In the genomic region with DNA sequence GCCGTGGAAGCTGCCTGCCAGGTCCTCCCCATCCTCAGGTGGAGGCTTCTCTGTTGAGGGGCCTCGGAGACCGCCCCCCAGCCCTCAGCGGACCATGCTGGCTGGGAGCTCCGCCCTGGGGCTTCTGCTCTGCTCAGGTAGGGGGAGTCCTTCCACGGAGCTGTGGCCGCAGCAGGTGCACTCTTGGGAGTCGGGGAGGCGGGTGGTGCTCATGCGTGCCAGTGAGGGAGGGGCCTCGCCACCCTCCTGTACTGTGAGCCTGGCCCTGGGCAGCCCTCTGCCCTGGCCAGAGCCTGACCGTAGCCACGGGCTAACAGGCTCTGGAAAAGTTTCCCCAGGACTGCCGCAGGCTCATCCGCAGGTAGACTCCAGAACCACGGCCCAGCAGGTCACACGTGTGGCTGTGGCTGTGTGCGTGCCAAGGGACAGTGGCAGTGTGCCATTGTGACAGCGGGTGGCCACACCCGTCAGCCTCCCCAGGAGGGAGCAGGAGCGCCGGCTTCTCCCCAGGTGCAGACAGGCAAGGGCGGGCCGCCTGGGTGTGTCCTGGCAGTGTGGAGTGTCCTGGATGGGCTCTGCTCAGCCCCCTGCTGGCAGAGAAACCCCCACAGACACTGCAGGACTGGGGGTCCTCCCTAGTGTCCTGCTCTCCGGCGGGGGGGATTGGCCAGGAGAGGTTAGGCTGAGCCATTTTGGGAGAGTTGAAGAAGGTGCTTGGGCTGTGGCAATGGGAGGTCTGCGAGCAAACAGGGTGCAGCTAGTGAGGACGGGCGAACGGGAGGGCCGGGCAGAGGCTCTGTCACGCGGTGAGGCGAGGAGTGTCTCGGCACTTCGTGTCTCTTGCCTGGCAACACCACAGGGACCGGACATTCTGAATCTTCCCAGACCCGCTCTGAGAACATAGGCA, we compare ENCODE assay signal across 15 cellular contexts. TPM values are rescaled to one million over a fixed set of nuclear protein-coding genes. Genes with fewer than 3 reads are reported as not detected.
DNase-seq lines count a peak whose midpoint lies in the region; ATAC-seq, FAIRE-seq and TF ChIP-seq lines count a peak whose summit lies in the region.
"Had no signal": no experiment of that assay in that cellular context is flagged by ENCODE, and none has a peak within 500 bp of the region (broad histone marks: within the 10 kb centered on the region; RNA-seq: fewer than 3 reads in every experiment).

No MANE protein-coding gene starts in this region.

- no TSS peak for BruUV-seq in Caco-2 (replicated peaks; lab: Mats Ljungman, UMichigan)

- peak overlapping the region in 3 of 4 donors; percentile 16 to 29 (median 28) for H3K27ac ChIP-seq in esophagus squamous epithelium
- H3K27ac ChIP-seq: cardiac muscle cell had no signal

- CTCF ChIA-PET in Caco-2 (lab: Charles Lee), result no interaction called here

- H3K4me3 Mint-ChIP-seq in nephron progenitor cell (no peak overlapping the region), Caco-2 (ENCODE audit: unreplicated experiment) (no peak overlapping the region)
- no peak overlapping the region for H3K4me3 Mint-ChIP-seq in stimulated activated naive CD8-positive, alpha-beta T cell treated with anti-CD3 and anti-CD28 coated beads, Interleukin-15, amount 100 ng/mL, for 72 hours
- H3K4me3 Mint-ChIP-seq: activated CD4-positive, alpha-beta T cell treated with anti-CD3 and anti-CD28 coated beads, Interleukin-2, amount 10 ng/mL, durations not matched to agents 7 days and 5 days had no signal

- peak in 3 of 6 experiments; percentile 8 to 39 (median 35) for TF ChIP-seq CTCF in esophagus squamous epithelium (IDR thresholded peaks at IDR 0.05)
- no peak for TF ChIP-seq CTCF in nephron progenitor cell (IDR thresholded peaks at IDR 0.05)
- TF ChIP-seq CTCF in Caco-2 (IDR thresholded peaks at IDR 0.05; ENCODE audit: insufficient read depth in 1 of 2, low read depth in 1 of 2, low read length in 1 of 2, severe bottlenecking in 1 of 2, unreplicated experiment in 1 of 2), result no peak

- peaks cover 0 to 82% (median 11%) of the 10 kb centered on the region in 3 donors for H3K36me3 ChIP-seq in esophagus squamous epithelium
- H3K36me3 ChIP-seq in Caco-2 (ENCODE audit: control insufficient read depth, insufficient read depth, low read length), result peaks cover 5% of the 10 kb centered on the region
- H3K36me3 ChIP-seq: cardiac muscle cell had no signal

- no peak for FAIRE-seq in GM19239 (lab: Jason Lieb, UNC)

- H3K4me1 Mint-ChIP-seq in nephron progenitor cell (peaks cover 16% of the 10 kb centered on the region), Caco-2 (ENCODE audit: low read depth, unreplicated experiment) (no peaks in the 10 kb centered on the region)
- H3K4me1 Mint-ChIP-seq in stimulated activated naive CD8-positive, alpha-beta T cell treated with anti-CD3 and anti-CD28 coated beads, Interleukin-15, amount 100 ng/mL, for 72 hours, result no peaks in the 10 kb centered on the region
- H3K4me1 Mint-ChIP-seq: activated CD4-positive, alpha-beta T cell treated with anti-CD3 and anti-CD28 coated beads, Interleukin-2, amount 10 ng/mL, durations not matched to agents 7 days and 5 days had no signal

- no peaks in the 10 kb centered on the region for H3K27me3 Mint-ChIP-seq in nephron progenitor cell (ENCODE audit: low read depth, poor library complexity)
- no peaks in the 10 kb centered on the region for H3K27me3 Mint-ChIP-seq in Caco-2 (ENCODE audit: insufficient read depth, unreplicated experiment)
- H3K27me3 Mint-ChIP-seq in stimulated activated naive CD8-positive, alpha-beta T cell treated with anti-CD3 and anti-CD28 coated beads, Interleukin-15, amount 100 ng/mL, for 72 hours, result no peaks in the 10 kb centered on the region
- H3K27me3 Mint-ChIP-seq: activated CD4-positive, alpha-beta T cell treated with anti-CD3 and anti-CD28 coated beads, Interleukin-2, amount 10 ng/mL, durations not matched to agents 7 days and 5 days; naive B cell had no signal

- H3K9me3 Mint-ChIP-seq in nephron progenitor cell (peaks cover 20% of the 10 kb centered on the region), Caco-2 (ENCODE audit: unreplicated experiment) (peaks cover 6% of the 10 kb centered on the region)
- H3K9me3 Mint-ChIP-seq in stimulated activated naive CD8-positive, alpha-beta T cell treated with anti-CD3 and anti-CD28 coated beads, Interleukin-15, amount 100 ng/mL, for 72 hours, result no peaks in the 10 kb centered on the region
- H3K9me3 Mint-ChIP-seq: activated CD4-positive, alpha-beta T cell treated with anti-CD3 and anti-CD28 coated beads, Interleukin-2, amount 10 ng/mL, durations not matched to agents 7 days and 5 days; naive B cell had no signal

- no peaks in the 10 kb centered on the region for H3K9me3 ChIP-seq in esophagus squamous epithelium
- H3K9me3 ChIP-seq in Caco-2, result no peaks in the 10 kb centered on the region

- H3K27me3 ChIP-seq in esophagus squamous epithelium (no peaks in the 10 kb centered on the region), Caco-2 (replicated peaks; ENCODE audit: control insufficient read depth, insufficient read depth, low read length) (no peaks in the 10 kb centered on the region)
- H3K27me3 ChIP-seq: cardiac muscle cell had no signal

- H3K36me3 Mint-ChIP-seq in nephron progenitor cell (ENCODE audit: low read depth), result peaks cover 54% of the 10 kb centered on the region
- H3K36me3 Mint-ChIP-seq in Caco-2 (ENCODE audit: insufficient read depth, unreplicated experiment), result peaks cover 58% of the 10 kb centered on the region

- no peak for ATAC-seq in stimulated activated naive CD8-positive, alpha-beta T cell treated with anti-CD3 and anti-CD28 coated beads, Interleukin-15, amount 100 ng/mL, for 72 hours

- POLR2A ChIA-PET in Caco-2 (lab: Charles Lee), result no interaction called here

- H3K4me1 ChIP-seq in esophagus squamous epithelium, result peaks cover 0 to 19% (median 11%) of the 10 kb centered on the region in 3 donors
- no peaks in the 10 kb centered on the region for H3K4me1 ChIP-seq in Caco-2

- H3K27ac Mint-ChIP-seq in nephron progenitor cell (peak overlapping the region; percentile 80), Caco-2 (ENCODE audit: unreplicated experiment) (no peak overlapping the region)
- H3K27ac Mint-ChIP-seq in stimulated activated naive CD8-positive, alpha-beta T cell treated with anti-CD3 and anti-CD28 coated beads, Interleukin-15, amount 100 ng/mL, for 72 hours, result no peak overlapping the region
- H3K27ac Mint-ChIP-seq: activated CD4-positive, alpha-beta T cell treated with anti-CD3 and anti-CD28 coated beads, Interleukin-2, amount 10 ng/mL, durations not matched to agents 7 days and 5 days had no signal

- WGBS in esophagus squamous epithelium, 2 donors, result 51% methylated on average over 12 of the region's 38 CpGs; no CpG with 5 or more reads in 1 of the 2 donors

- DNase-seq in COR-L47 (lab: John Stamatoyannopoulos, UW) (peak; percentile 93), LoVo (ENCODE audit: low spot score) (peak; percentile 26), esophagus squamous epithelium (lab: John Stamatoyannopoulos, UW) (no peak), nephron progenitor cell (no peak), NCI-H82 treated with DMSO at 0.1 percent for 48 hours (lab: John Stamatoyannopoulos, UW; ENCODE audit: unreplicated experiment) (no peak), Caco-2 (no peak), GM19239 (ENCODE audit: insufficient read length, low spot score) (no peak)
- DNase-seq in stimulated activated naive CD8-positive, alpha-beta T cell treated with anti-CD3 and anti-CD28 coated beads, Interleukin-15, amount 100 ng/mL, for 72 hours, result no peak
- DNase-seq: activated CD4-positive, alpha-beta T cell treated with anti-CD3 and anti-CD28 coated beads, Interleukin-2, amount 10 ng/mL, durations not matched to agents 7 days and 5 days; effector memory CD4-positive, alpha-beta T cell; EL; naive B cell; NCI-H1694 treated with DMSO at 0.1 percent for 48 hours; NCI-H69 had no signal

- intact Hi-C loops in esophagus squamous epithelium (cut with DNase I), result no loop called here
- intact Hi-C loops in Caco-2 (cut with micrococcal nuclease; ENCODE audit: unreplicated experiment), result no loop called here

- peak overlapping the region in 1 of 4 donors; percentile 21 for H3K4me3 ChIP-seq in esophagus squamous epithelium
- no peak overlapping the region for H3K4me3 ChIP-seq in Caco-2 (ENCODE audit: low read depth, low read length)
- H3K4me3 ChIP-seq: cardiac muscle cell had no signal

- no peak for TF ChIP-seq POLR2A in esophagus squamous epithelium (IDR thresholded peaks at IDR 0.05)

RNA-seq across cellular contexts. Expression of a gene that starts 29.5 kb away (rescaled TPM):
- total RNA-seq in esophagus squamous epithelium (1 to 10 TPM; 1.7 to 5.8 (median 5.5) TPM), Caco-2 (2022) (0.18 and 0.28 TPM in 2 replicates)

RNA-seq across cellular contexts. Expression of a gene that starts 51.5 kb away (rescaled TPM):
- 1 to 10 TPM; 2.7 to 8.6 (median 4.0) TPM for total RNA-seq in esophagus squamous epithelium
- 36.6 and 38.7 TPM in 2 replicates for total RNA-seq in Caco-2 (2022)

Comparison
In these comparisons a context has a peak if more than half of its experiments do, and no peak if none do; other contexts are left out.
1. DNase-seq: peak in COR-L47 (single experiment) and LoVo (single experiment); none in esophagus squamous epithelium (single experiment), nephron progenitor cell (single experiment), NCI-H82 treated with DMSO at 0.1 percent for 48 hours (single experiment), Caco-2 (0 of 2), GM19239 (single experiment) and stimulated activated naive CD8-positive, alpha-beta T cell treated with anti-CD3 and anti-CD28 coated beads, Interleukin-15, amount 100 ng/mL, for 72 hours (0 of 2).